In the genomic region with DNA sequence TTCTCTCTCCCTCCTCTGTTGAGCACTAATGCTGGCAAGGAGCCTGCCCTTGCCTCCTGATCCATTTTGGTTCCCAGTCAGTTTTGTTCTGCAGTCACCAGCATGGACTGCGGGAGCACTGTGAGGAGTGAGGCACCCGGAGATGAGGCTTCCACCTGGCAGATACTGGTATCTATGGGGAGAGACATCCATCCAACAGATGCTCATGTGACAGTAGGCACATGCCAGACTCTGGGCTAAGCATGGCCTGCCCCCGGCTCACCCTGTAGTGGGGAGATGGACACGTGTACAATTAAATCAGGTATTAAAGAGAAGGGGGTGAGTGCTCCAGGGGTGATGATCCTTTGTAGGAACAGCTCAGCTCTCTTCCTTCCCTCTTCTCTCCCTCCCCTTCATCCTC, we compare ENCODE assay signal across 18 cellular contexts.
DNase-seq lines count a peak whose midpoint lies in the region; ATAC-seq and TF ChIP-seq lines count a peak whose summit lies in the region.
"Had no signal": no experiment of that assay in that cellular context is flagged by ENCODE, and none has a peak within 500 bp of the region (broad histone marks: within the 10 kb centered on the region; RNA-seq: fewer than 3 reads in every experiment).

No MANE protein-coding gene starts in this region.

- H3K36me3 ChIP-seq in Caco-2 (ENCODE audit: control insufficient read depth, insufficient read depth, low read length) = no peaks in the 10 kb centered on the region
- H3K36me3 ChIP-seq in SJCRH30 = no peaks in the 10 kb centered on the region
- H3K36me3 ChIP-seq: BLaER1 had no signal

- CTCF ChIA-PET in Caco-2 (lab: Charles Lee) = interaction anchor here (0.7 kb wide), 1 partner anchor 24 kb away, joined by 5 read pairs; no protein-coding TSS in a partner anchor

- no peaks in the 10 kb centered on the region for H3K9me3 ChIP-seq in Caco-2
- H3K9me3 ChIP-seq in SJCRH30 (replicated peaks) = no peaks in the 10 kb centered on the region
- H3K9me3 ChIP-seq: BLaER1 had no signal

- DNase-seq in A172 (ENCODE audit: low spot score) (peak; percentile 58), Caco-2 (no peak), SJCRH30 (no peak), NCI-H1092 (lab: John Stamatoyannopoulos, UW) (no peak), SIG-M5 treated with dmso at 0.1 percent for 504 hours (lab: John Stamatoyannopoulos, UW; ENCODE audit: unreplicated experiment) (no peak)
- DNase-seq in naive thymus-derived CD8-positive, alpha-beta T cell = no peak
- DNase-seq: CD8-positive, alpha-beta memory T cell; GF-D8; GOT3; Kasumi-1; NCI-H1417; NCI-H1930; NCI-H2171; NCI-H446 treated with DMSO at 0.1 percent for 48 hours; NCI-H82 had no signal

- no peak for TF ChIP-seq CTCF in Caco-2 (IDR thresholded peaks at IDR 0.05; ENCODE audit: insufficient read depth in 1 of 2, low read depth in 1 of 2, low read length in 1 of 2, severe bottlenecking in 1 of 2, unreplicated experiment in 1 of 2)
- no peak for TF ChIP-seq CTCF in nephron (IDR thresholded peaks at IDR 0.05; ENCODE audit: unreplicated experiment in 3 of 3)

- intact Hi-C loops in Caco-2 (cut with micrococcal nuclease; ENCODE audit: unreplicated experiment) = no loop called here

- H3K4me1 ChIP-seq in Caco-2 = peaks cover 62% of the 10 kb centered on the region
- peaks cover 63% of the 10 kb centered on the region for H3K4me1 ChIP-seq in SJCRH30
- H3K4me1 ChIP-seq: BLaER1 had no signal

- no peak overlapping the region for H3K4me3 ChIP-seq in Caco-2 (ENCODE audit: low read depth, low read length)
- no peak overlapping the region for H3K4me3 ChIP-seq in SJCRH30
- H3K4me3 ChIP-seq: BLaER1, SK-N-MC had no signal

- peak overlapping the region; percentile 82; the same call in 1 of the 2 replicates for H3K27ac ChIP-seq in SJCRH30
- H3K27ac ChIP-seq: BLaER1, SK-N-MC had no signal

- BruUV-seq in Caco-2 (replicated peaks; lab: Mats Ljungman, UMichigan) = no TSS peak

- H3K9me3 Mint-ChIP-seq in Caco-2 (ENCODE audit: unreplicated experiment) = no peaks in the 10 kb centered on the region
- no peaks in the 10 kb centered on the region for H3K9me3 Mint-ChIP-seq in nephron
- H3K9me3 Mint-ChIP-seq in naive thymus-derived CD8-positive, alpha-beta T cell = no peaks in the 10 kb centered on the region
- H3K9me3 Mint-ChIP-seq: CD8-positive, alpha-beta memory T cell had no signal

- H3K27ac Mint-ChIP-seq in Caco-2 (ENCODE audit: unreplicated experiment) (peak overlapping the region; percentile 11), nephron (peak overlapping the region in 2 of 3 experiments; percentile 65 to 94)
- H3K27ac Mint-ChIP-seq in naive thymus-derived CD8-positive, alpha-beta T cell = no peak overlapping the region

- POLR2A ChIA-PET in Caco-2 (lab: Charles Lee) = no interaction called here
- POLR2A ChIA-PET in naive thymus-derived CD8-positive, alpha-beta T cell (lab: Charles Lee) = no interaction called here

- H3K4me1 Mint-ChIP-seq in Caco-2 (ENCODE audit: low read depth, unreplicated experiment) = peaks cover 72% of the 10 kb centered on the region
- peaks cover 35% of the 10 kb centered on the region for H3K4me1 Mint-ChIP-seq in nephron
- no peaks in the 10 kb centered on the region for H3K4me1 Mint-ChIP-seq in naive thymus-derived CD8-positive, alpha-beta T cell
- H3K4me1 Mint-ChIP-seq: CD8-positive, alpha-beta memory T cell had no signal

- no peak overlapping the region for H3K4me3 Mint-ChIP-seq in Caco-2 (ENCODE audit: unreplicated experiment)
- no peak overlapping the region for H3K4me3 Mint-ChIP-seq in nephron
- H3K4me3 Mint-ChIP-seq in naive thymus-derived CD8-positive, alpha-beta T cell = no peak overlapping the region
- H3K4me3 Mint-ChIP-seq: CD8-positive, alpha-beta memory T cell had no signal

- H3K27me3 Mint-ChIP-seq in Caco-2 (ENCODE audit: insufficient read depth, unreplicated experiment) (no peaks in the 10 kb centered on the region), nephron (ENCODE audit: low read depth) (peaks cover 15% of the 10 kb centered on the region)
- peaks cover 2 to 25% (median 16%) of the 10 kb centered on the region in 5 donors for H3K27me3 Mint-ChIP-seq in naive thymus-derived CD8-positive, alpha-beta T cell

- no peak for ATAC-seq in naive thymus-derived CD8-positive, alpha-beta T cell

- no peaks in the 10 kb centered on the region for H3K27me3 ChIP-seq in Caco-2 (replicated peaks; ENCODE audit: control insufficient read depth, insufficient read depth, low read length)
- H3K27me3 ChIP-seq in SJCRH30 = no peaks in the 10 kb centered on the region
- H3K27me3 ChIP-seq: BLaER1 had no signal

- H3K36me3 Mint-ChIP-seq in Caco-2 (ENCODE audit: insufficient read depth, unreplicated experiment) (peaks cover 5% of the 10 kb centered on the region), nephron (ENCODE audit: low read depth) (no peaks in the 10 kb centered on the region)
- no peaks in the 10 kb centered on the region for H3K36me3 Mint-ChIP-seq in naive thymus-derived CD8-positive, alpha-beta T cell
- H3K36me3 Mint-ChIP-seq: CD8-positive, alpha-beta memory T cell had no signal

Comparison
In these comparisons a context has a peak if more than half of its experiments do, and no peak if none do; other contexts are left out.
1. H3K27ac Mint-ChIP-seq: peak in Caco-2 (single experiment) and nephron (2 of 3); none in naive thymus-derived CD8-positive, alpha-beta T cell (0 of 10).